8 cellular contexts compared by ENCODE assay signal in the genomic region with DNA sequence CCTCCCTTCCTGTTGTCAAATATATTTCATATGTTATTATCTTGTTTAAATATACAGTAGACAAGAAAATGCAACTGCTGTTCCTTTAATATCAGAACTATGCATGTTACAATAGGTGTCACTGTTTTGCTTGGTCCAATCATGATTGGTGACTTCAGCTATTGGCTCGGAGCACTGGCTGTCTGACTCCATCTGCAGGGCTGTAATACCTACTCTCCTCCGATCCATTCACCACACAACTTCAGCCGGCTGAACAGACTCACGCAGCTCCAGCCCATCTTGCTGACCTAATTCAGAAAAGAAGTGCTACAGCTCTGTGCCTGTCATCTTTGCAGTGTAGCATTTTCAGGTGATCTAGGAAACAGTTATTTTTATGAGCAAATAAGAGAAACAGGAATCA. TPM values are rescaled to one million over a fixed set of nuclear protein-coding genes. Genes with fewer than 3 reads are reported as not detected.
DNase-seq lines count a peak whose midpoint lies in the region; ATAC-seq, FAIRE-seq and TF ChIP-seq lines count a peak whose summit lies in the region.

A gene (plus strand): TSS at position 231 of the 400 bp plus-strand sequence. CDS start 383 bp downstream, outside the sequence.

- no peak within 1 kb of the TSS for H3K4me2 ChIP-seq in HCT116 (ENCODE audit: low read length)

- intact Hi-C loops in HCT116 (cut with micrococcal nuclease): no loop called here

- no peaks in the 10 kb centered on the region for H3K4me1 ChIP-seq in HCT116 (ENCODE audit: control insufficient read depth in 1 of 2, insufficient read depth in 2 of 2, low read length in 2 of 2)

- no peaks in the 10 kb centered on the region for H3K9me3 Mint-ChIP-seq in stimulated activated naive CD8-positive, alpha-beta T cell treated with anti-CD3 and anti-CD28 coated beads, Interleukin-15, Interleukin-2, amounts not matched to agents 100 ng/mL and 50 ng/mL, for 24 hours

- peak within 1 kb of the TSS; percentile 49 for H3K4me3 Mint-ChIP-seq in stimulated activated naive CD8-positive, alpha-beta T cell treated with anti-CD3 and anti-CD28 coated beads, Interleukin-15, Interleukin-2, amounts not matched to agents 100 ng/mL and 50 ng/mL, for 24 hours

- no peaks in the 10 kb centered on the region for H4K20me1 ChIP-seq in HCT116 (ENCODE audit: insufficient read depth)

- H3K4me3 ChIP-seq in HCT116 (replicated peaks in 1 of 2; ENCODE audit: low read depth in 1 of 2, low read length in 2 of 2) (no peak within 1 kb of the TSS), cardiac fibroblast (replicated peaks in 1 of 2; ENCODE audit: low read depth in 2 of 2, low read length in 2 of 2) (peak within 1 kb of the TSS; percentile 22 to 39)

- no peak for TF ChIP-seq CTCF in HCT116 (IDR thresholded peaks at IDR 0.05 in 2 of 3, conservative IDR thresholded peaks at IDR 0.05 in 1 of 3; ENCODE audit: borderline replicate concordance in 1 of 3, insufficient read depth in 1 of 3, low read depth in 2 of 3, low read length in 2 of 3)
- peak; percentile 11 for TF ChIP-seq CTCF in cardiac fibroblast (IDR thresholded peaks at IDR 0.05; ENCODE audit: low read depth, low read length)

- H3K9me2 ChIP-seq in HCT116 (ENCODE audit: insufficient read depth): no peaks in the 10 kb centered on the region

- no peaks in the 10 kb centered on the region for H3K9me3 ChIP-seq in HCT116 (ENCODE audit: control insufficient read depth in 1 of 2, insufficient read depth in 1 of 2, low read depth in 1 of 2, low read length in 2 of 2)

- no peak within 1 kb of the TSS for H3K27ac ChIP-seq in HCT116 (ENCODE audit: low read depth, low read length)

- ATAC-seq in HCT116: no peak

- no peak within 1 kb of the TSS for H2AFZ ChIP-seq in HCT116 (ENCODE audit: low read depth, low read length, poor library complexity, severe bottlenecking)

- POLR2A ChIA-PET in HCT116 (lab: Charles Lee): no interaction called here

- CTCF ChIA-PET in HCT116 (lab: Charles Lee): no interaction called here

- TF ChIP-seq POLR2A in HCT116 (IDR thresholded peaks at IDR 0.05; ENCODE audit: borderline replicate concordance, extremely low read depth, insufficient read depth, insufficient read length): no peak

- BruUV-seq in HCT116 (replicated peaks; lab: Mats Ljungman, UMichigan): no TSS peak

- FAIRE-seq in urothelium cell line (lab: Jason Lieb, UNC): no peak

- H3K9ac ChIP-seq in HCT116 (ENCODE audit: low read length): no peak within 1 kb of the TSS

- RAD21 ChIA-PET in HCT116 (lab: Charles Lee; ENCODE audit: low non-redundant PET in 1 of 2, low total read pairs in 2 of 2, uncharacterized antibody in 2 of 2, unreplicated experiment in 2 of 2): no interaction called here

- peaks cover 12% of the 10 kb centered on the region for H3K4me1 Mint-ChIP-seq in stimulated activated naive CD8-positive, alpha-beta T cell treated with anti-CD3 and anti-CD28 coated beads, Interleukin-15, Interleukin-2, amounts not matched to agents 100 ng/mL and 50 ng/mL, for 24 hours (ENCODE audit: low read depth)

- H3K36me3 Mint-ChIP-seq in stimulated activated naive CD8-positive, alpha-beta T cell treated with anti-CD3 and anti-CD28 coated beads, Interleukin-15, Interleukin-2, amounts not matched to agents 100 ng/mL and 50 ng/mL, for 24 hours (ENCODE audit: low read depth): no peaks in the 10 kb centered on the region

- H3K27ac Mint-ChIP-seq in stimulated activated naive CD8-positive, alpha-beta T cell treated with anti-CD3 and anti-CD28 coated beads, Interleukin-15, Interleukin-2, amounts not matched to agents 100 ng/mL and 50 ng/mL, for 24 hours: no peak within 1 kb of the TSS

- H3K36me3 ChIP-seq in HCT116 (ENCODE audit: control insufficient read depth in 1 of 2, insufficient read depth in 2 of 2, low read length in 2 of 2): no peaks in the 10 kb centered on the region

- H3K79me2 ChIP-seq in HCT116 (ENCODE audit: insufficient read depth, low read length): peaks cover 24% of the 10 kb centered on the region

- DNase-seq in DMS53 treated with DMSO at 0.1 percent for 48 hours (lab: John Stamatoyannopoulos, UW; ENCODE audit: unreplicated experiment) (peak; percentile 67), HCT116 (ENCODE audit: low read depth, low spot score) (no peak), NCI-H2227 treated with DMSO at 0.1 percent for 48 hours (lab: John Stamatoyannopoulos, UW) (peak; percentile 66), cardiac fibroblast (ENCODE audit: low read depth in 2 of 2) (peak; percentile 78 to 81), kidney glomerular epithelial cell (lab: John Stamatoyannopoulos, UW) (peak; percentile 50), NCI-H1930 (lab: John Stamatoyannopoulos, UW) (no peak), urothelium cell line (ENCODE audit: low spot score) (no peak)

- no peaks in the 10 kb centered on the region for H3K27me3 ChIP-seq in HCT116 (ENCODE audit: insufficient read depth, low read length)

- no peaks in the 10 kb centered on the region for H3K27me3 Mint-ChIP-seq in stimulated activated naive CD8-positive, alpha-beta T cell treated with anti-CD3 and anti-CD28 coated beads, Interleukin-15, Interleukin-2, amounts not matched to agents 100 ng/mL and 50 ng/mL, for 24 hours

- no peak for TF ChIP-seq RAD21 in HCT116 (IDR thresholded peaks at IDR 0.05; ENCODE audit: low read depth)

TF ChIP-seq in HCT116, 20 proteins besides CTCF, POLR2A, EP300 and RAD21:
- TF ChIP-seq EZH2phosphoT487 (IDR thresholded peaks at IDR 0.05; ENCODE audit: borderline replicate concordance) (no peak), TCF7L2 (IDR thresholded peaks at IDR 0.05; ENCODE audit: borderline replicate concordance, extremely low read depth, insufficient read depth, insufficient read length) (no peak), YY1 (IDR thresholded peaks at IDR 0.05; ENCODE audit: extremely low read depth, insufficient replicate concordance, low read depth, low read length) (no peak), SRF (IDR thresholded peaks at IDR 0.05; ENCODE audit: low read depth) (no peak), EGR1 (IDR thresholded peaks at IDR 0.05; ENCODE audit: low read depth) (no peak), CEBPB (IDR thresholded peaks at IDR 0.05; ENCODE audit: low read depth) (no peak), FOSL1 (IDR thresholded peaks at IDR 0.05; ENCODE audit: low read depth) (no peak), ZFX (IDR thresholded peaks at IDR 0.05) (no peak), CBX3 (IDR thresholded peaks at IDR 0.05; ENCODE audit: low read depth) (no peak), ZNF274 (IDR thresholded peaks at IDR 0.05; ENCODE audit: low read depth, low read length) (no peak), POLR2AphosphoS5 (IDR thresholded peaks at IDR 0.05; ENCODE audit: low read depth, low read length) (no peak), SIN3A (IDR thresholded peaks at IDR 0.05; ENCODE audit: low read depth) (no peak), JUND (IDR thresholded peaks at IDR 0.05) (no peak)
- TF ChIP-seq, protein P1, sequence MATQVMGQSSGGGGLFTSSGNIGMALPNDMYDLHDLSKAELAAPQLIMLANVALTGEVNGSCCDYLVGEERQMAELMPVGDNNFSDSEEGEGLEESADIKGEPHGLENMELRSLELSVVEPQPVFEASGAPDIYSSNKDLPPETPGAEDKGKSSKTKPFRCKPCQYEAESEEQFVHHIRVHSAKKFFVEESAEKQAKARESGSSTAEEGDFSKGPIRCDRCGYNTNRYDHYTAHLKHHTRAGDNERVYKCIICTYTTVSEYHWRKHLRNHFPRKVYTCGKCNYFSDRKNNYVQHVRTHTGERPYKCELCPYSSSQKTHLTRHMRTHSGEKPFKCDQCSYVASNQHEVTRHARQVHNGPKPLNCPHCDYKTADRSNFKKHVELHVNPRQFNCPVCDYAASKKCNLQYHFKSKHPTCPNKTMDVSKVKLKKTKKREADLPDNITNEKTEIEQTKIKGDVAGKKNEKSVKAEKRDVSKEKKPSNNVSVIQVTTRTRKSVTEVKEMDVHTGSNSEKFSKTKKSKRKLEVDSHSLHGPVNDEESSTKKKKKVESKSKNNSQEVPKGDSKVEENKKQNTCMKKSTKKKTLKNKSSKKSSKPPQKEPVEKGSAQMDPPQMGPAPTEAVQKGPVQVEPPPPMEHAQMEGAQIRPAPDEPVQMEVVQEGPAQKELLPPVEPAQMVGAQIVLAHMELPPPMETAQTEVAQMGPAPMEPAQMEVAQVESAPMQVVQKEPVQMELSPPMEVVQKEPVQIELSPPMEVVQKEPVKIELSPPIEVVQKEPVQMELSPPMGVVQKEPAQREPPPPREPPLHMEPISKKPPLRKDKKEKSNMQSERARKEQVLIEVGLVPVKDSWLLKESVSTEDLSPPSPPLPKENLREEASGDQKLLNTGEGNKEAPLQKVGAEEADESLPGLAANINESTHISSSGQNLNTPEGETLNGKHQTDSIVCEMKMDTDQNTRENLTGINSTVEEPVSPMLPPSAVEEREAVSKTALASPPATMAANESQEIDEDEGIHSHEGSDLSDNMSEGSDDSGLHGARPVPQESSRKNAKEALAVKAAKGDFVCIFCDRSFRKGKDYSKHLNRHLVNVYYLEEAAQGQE (IDR thresholded peaks at IDR 0.05; ENCODE audit: low read depth): no peak
- TF ChIP-seq, protein P2, sequence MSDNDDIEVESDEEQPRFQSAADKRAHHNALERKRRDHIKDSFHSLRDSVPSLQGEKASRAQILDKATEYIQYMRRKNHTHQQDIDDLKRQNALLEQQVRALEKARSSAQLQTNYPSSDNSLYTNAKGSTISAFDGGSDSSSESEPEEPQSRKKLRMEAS (IDR thresholded peaks at IDR 0.05): no peak
- TF ChIP-seq, protein P3, sequence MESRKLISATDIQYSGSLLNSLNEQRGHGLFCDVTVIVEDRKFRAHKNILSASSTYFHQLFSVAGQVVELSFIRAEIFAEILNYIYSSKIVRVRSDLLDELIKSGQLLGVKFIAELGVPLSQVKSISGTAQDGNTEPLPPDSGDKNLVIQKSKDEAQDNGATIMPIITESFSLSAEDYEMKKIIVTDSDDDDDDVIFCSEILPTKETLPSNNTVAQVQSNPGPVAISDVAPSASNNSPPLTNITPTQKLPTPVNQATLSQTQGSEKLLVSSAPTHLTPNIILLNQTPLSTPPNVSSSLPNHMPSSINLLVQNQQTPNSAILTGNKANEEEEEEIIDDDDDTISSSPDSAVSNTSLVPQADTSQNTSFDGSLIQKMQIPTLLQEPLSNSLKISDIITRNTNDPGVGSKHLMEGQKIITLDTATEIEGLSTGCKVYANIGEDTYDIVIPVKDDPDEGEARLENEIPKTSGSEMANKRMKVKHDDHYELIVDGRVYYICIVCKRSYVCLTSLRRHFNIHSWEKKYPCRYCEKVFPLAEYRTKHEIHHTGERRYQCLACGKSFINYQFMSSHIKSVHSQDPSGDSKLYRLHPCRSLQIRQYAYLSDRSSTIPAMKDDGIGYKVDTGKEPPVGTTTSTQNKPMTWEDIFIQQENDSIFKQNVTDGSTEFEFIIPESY (IDR thresholded peaks at IDR 0.05; ENCODE audit: extremely low read depth, insufficient replicate concordance, low read length): no peak
- TF ChIP-seq, protein P4, sequence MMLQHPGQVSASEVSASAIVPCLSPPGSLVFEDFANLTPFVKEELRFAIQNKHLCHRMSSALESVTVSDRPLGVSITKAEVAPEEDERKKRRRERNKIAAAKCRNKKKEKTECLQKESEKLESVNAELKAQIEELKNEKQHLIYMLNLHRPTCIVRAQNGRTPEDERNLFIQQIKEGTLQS (IDR thresholded peaks at IDR 0.05): no peak

RNA-seq across cellular contexts. Expression of the gene that starts here (rescaled TPM):
- total RNA-seq in HCT116 (2021; ENCODE audit: unreplicated experiment): 20.2 TPM
- polyA plus RNA-seq in HCT116 (2012): 9.6 and 12.0 TPM in 2 replicates

Comparison
In these comparisons a context has a peak if more than half of its experiments do, and no peak if none do; other contexts are left out.
1. DNase-seq: peak in DMS53 treated with DMSO at 0.1 percent for 48 hours (single experiment), NCI-H2227 treated with DMSO at 0.1 percent for 48 hours (single experiment), cardiac fibroblast (2 of 2) and kidney glomerular epithelial cell (single experiment); none in HCT116 (single experiment), NCI-H1930 (0 of 2) and urothelium cell line (single experiment).
2. H3K4me3 ChIP-seq: peak in cardiac fibroblast (2 of 2); none in HCT116 (0 of 2).